16 cellular contexts compared by ENCODE assay signal in the genomic region with DNA sequence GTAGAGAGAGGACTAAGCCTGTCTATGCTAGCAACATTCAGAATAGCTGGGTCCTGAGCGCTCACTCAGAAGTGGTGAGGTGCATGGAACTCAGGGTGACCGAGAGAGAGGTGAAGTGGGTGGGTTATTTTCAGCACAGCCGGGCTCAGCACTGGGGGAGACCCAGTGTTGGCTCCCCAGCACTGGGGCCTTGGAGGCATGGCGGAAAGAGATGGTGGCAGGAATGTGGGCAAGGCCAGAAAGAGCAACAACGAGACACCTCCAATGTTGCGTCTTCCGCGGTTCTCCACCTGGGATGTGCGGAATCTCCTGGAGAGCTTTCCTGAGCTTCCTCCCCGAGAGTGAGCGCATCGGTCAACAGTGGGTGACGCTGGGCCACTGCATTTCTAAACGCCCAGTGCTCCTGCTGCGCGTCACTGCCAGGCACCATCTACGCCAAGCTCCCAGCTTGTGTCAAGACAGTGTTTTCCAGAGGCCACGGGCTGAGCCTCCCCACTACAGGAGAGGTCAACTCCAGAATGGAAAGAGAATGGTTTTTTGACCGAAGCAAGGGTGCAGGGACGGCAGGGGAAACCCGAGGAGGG.
DNase-seq lines count a peak whose midpoint lies in the region; ATAC-seq, FAIRE-seq and TF ChIP-seq lines count a peak whose summit lies in the region.
"Had no signal": no experiment of that assay in that cellular context is flagged by ENCODE, and none has a peak within 500 bp of the region (broad histone marks: within the 10 kb centered on the region; RNA-seq: fewer than 3 reads in every experiment).

No MANE protein-coding gene starts in this region.

- TF ChIP-seq CTCF in endodermal cell (conservative IDR thresholded peaks at IDR 0.05) (no peak), type B pancreatic cell (conservative IDR thresholded peaks at IDR 0.05) (no peak)

- H3K4me3 ChIP-seq in endodermal cell (ENCODE audit: low read length) (no peak overlapping the region), neuronal stem cell (ENCODE audit: low read length in 2 of 2) (no peak overlapping the region)
- H3K4me3 ChIP-seq: GM12878 had no signal

- H2AK5ac ChIP-seq in neuronal stem cell (ENCODE audit: low read depth, low read length) = no peak overlapping the region

- H2AFZ ChIP-seq in neuronal stem cell (ENCODE audit: low read length) = no peak overlapping the region

- H3K79me1 ChIP-seq in neuronal stem cell (ENCODE audit: low read depth, low read length) = no peaks in the 10 kb centered on the region

- H3K14ac ChIP-seq in neuronal stem cell (ENCODE audit: low read length) = no peak overlapping the region

- no peaks in the 10 kb centered on the region for H3K4me1 Mint-ChIP-seq in activated CD8-positive, alpha-beta memory T cell treated with anti-CD3 and anti-CD28 coated beads, Interleukin-2, amount 10 ng/mL, durations not matched to agents 7 days and 5 days
- H3K4me1 Mint-ChIP-seq in endodermal cell = peaks cover 9% of the 10 kb centered on the region
- H3K4me1 Mint-ChIP-seq in type B pancreatic cell (ENCODE audit: unreplicated experiment) = peaks cover 34% of the 10 kb centered on the region
- H3K4me1 Mint-ChIP-seq: CD4-positive, alpha-beta memory T cell had no signal

- H3K4me2 ChIP-seq in neuronal stem cell (ENCODE audit: insufficient read depth, low read length, poor library complexity, severe bottlenecking) = no peak overlapping the region

- H3K27ac ChIP-seq in endodermal cell (ENCODE audit: low read depth, low read length) (no peak overlapping the region), neuronal stem cell (replicated peaks; ENCODE audit: low read length) (no peak overlapping the region)
- H3K27ac ChIP-seq: C4-2B had no signal

- no peaks in the 10 kb centered on the region for H3K27me3 ChIP-seq in endodermal cell (ENCODE audit: control insufficient read depth, insufficient read depth, low read length, poor library complexity, severe bottlenecking)
- H3K27me3 ChIP-seq in neuronal stem cell (ENCODE audit: control insufficient read depth in 3 of 3, insufficient read depth in 3 of 3, low read depth in 1 of 3, low read length in 3 of 3) = no peaks in the 10 kb centered on the region
- H3K27me3 ChIP-seq: BE2C had no signal

- H3K36me3 Mint-ChIP-seq in activated CD8-positive, alpha-beta memory T cell treated with anti-CD3 and anti-CD28 coated beads, Interleukin-2, amount 10 ng/mL, durations not matched to agents 7 days and 5 days = no peaks in the 10 kb centered on the region
- H3K36me3 Mint-ChIP-seq in endodermal cell (ENCODE audit: low read depth) (no peaks in the 10 kb centered on the region), type B pancreatic cell (no peaks in the 10 kb centered on the region)

- no peaks in the 10 kb centered on the region for H3K9me3 ChIP-seq in endodermal cell (ENCODE audit: control insufficient read depth, low read length)
- H3K9me3 ChIP-seq in neuronal stem cell (replicated peaks in 1 of 2; ENCODE audit: control insufficient read depth in 2 of 2, insufficient read depth in 1 of 2, low read depth in 1 of 2, low read length in 2 of 2) = no peaks in the 10 kb centered on the region
- H3K9me3 ChIP-seq: BE2C had no signal

- no peaks in the 10 kb centered on the region for H3K9me3 Mint-ChIP-seq in activated CD8-positive, alpha-beta memory T cell treated with anti-CD3 and anti-CD28 coated beads, Interleukin-2, amount 10 ng/mL, durations not matched to agents 7 days and 5 days (ENCODE audit: low read depth)
- H3K9me3 Mint-ChIP-seq in endodermal cell = no peaks in the 10 kb centered on the region
- no peaks in the 10 kb centered on the region for H3K9me3 Mint-ChIP-seq in type B pancreatic cell
- H3K9me3 Mint-ChIP-seq: CD4-positive, alpha-beta memory T cell had no signal

- CTCF ChIA-PET in activated CD8-positive, alpha-beta memory T cell treated with anti-CD3 and anti-CD28 coated beads, Interleukin-2, amount 10 ng/mL, durations not matched to agents 7 days and 5 days (lab: Charles Lee) = no interaction called here

- H3K4ac ChIP-seq in neuronal stem cell (ENCODE audit: low read length) = no peak overlapping the region

- no peak overlapping the region for H3K4me3 Mint-ChIP-seq in activated CD8-positive, alpha-beta memory T cell treated with anti-CD3 and anti-CD28 coated beads, Interleukin-2, amount 10 ng/mL, durations not matched to agents 7 days and 5 days
- no peak overlapping the region for H3K4me3 Mint-ChIP-seq in endodermal cell
- no peak overlapping the region for H3K4me3 Mint-ChIP-seq in type B pancreatic cell
- H3K4me3 Mint-ChIP-seq: CD4-positive, alpha-beta memory T cell; HFFc6 had no signal

- H3K36me3 ChIP-seq in endodermal cell (ENCODE audit: control insufficient read depth, insufficient read depth, low read length) (no peaks in the 10 kb centered on the region), neuronal stem cell (replicated peaks in 1 of 2; ENCODE audit: control insufficient read depth in 2 of 2, insufficient read depth in 2 of 2, low read length in 2 of 2) (no peaks in the 10 kb centered on the region)
- H3K36me3 ChIP-seq: BE2C had no signal

- H3K23ac ChIP-seq in neuronal stem cell (ENCODE audit: low read depth, low read length, poor library complexity) = no peak overlapping the region

- WGBS in endodermal cell (ENCODE audit: insufficient coverage in 1 of 2, insufficient read length in 1 of 2), 2 experiments = 94 to 98% methylated on average over 16 to 21 of the region's 21 CpGs
- no CpG with 5 or more reads among the region's 21 CpGs for WGBS in neuronal stem cell (ENCODE audit: extremely low coverage in 2 of 2, insufficient read length in 2 of 2, insufficient replicate concordance in 1 of 2), 2 donors

- H2BK12ac ChIP-seq in neuronal stem cell (ENCODE audit: low read length) = no peak overlapping the region

- H3K27ac Mint-ChIP-seq in activated CD8-positive, alpha-beta memory T cell treated with anti-CD3 and anti-CD28 coated beads, Interleukin-2, amount 10 ng/mL, durations not matched to agents 7 days and 5 days = no peak overlapping the region
- H3K27ac Mint-ChIP-seq in endodermal cell = no peak overlapping the region
- no peak overlapping the region for H3K27ac Mint-ChIP-seq in type B pancreatic cell
- H3K27ac Mint-ChIP-seq: CD4-positive, alpha-beta memory T cell; HFFc6 had no signal

- no peak for FAIRE-seq in urothelium cell line (lab: Jason Lieb, UNC)
- FAIRE-seq: A204.1, GM12878, GM18507 had no signal

- peak; percentile 33 for DNase-seq in activated CD8-positive, alpha-beta memory T cell treated with anti-CD3 and anti-CD28 coated beads, Interleukin-2, amount 10 ng/mL, durations not matched to agents 7 days and 5 days
- peak; percentile 34 for DNase-seq in endodermal cell
- no peak for DNase-seq in neuronal stem cell (ENCODE audit: low spot score)
- DNase-seq in type B pancreatic cell (ENCODE audit: extremely low spot score, unreplicated experiment) = peak; percentile 49
- no peak for DNase-seq in NCI-H446 (lab: John Stamatoyannopoulos, UW)
- no peak for DNase-seq in urothelium cell line (ENCODE audit: low spot score)
- DNase-seq: BE2C; CD4-positive, alpha-beta memory T cell; DMS79; HCEC 1CT; HFFc6 had no signal

- peak overlapping the region; percentile 5 for H4K91ac ChIP-seq in neuronal stem cell (ENCODE audit: low read depth, low read length, poor library complexity)

- ATAC-seq in activated CD8-positive, alpha-beta memory T cell treated with anti-CD3 and anti-CD28 coated beads, Interleukin-2, amount 10 ng/mL, durations not matched to agents 7 days and 5 days = no peak
- no peak for ATAC-seq in HG02852 (IDR thresholded peaks at IDR 0.05; ENCODE audit: unreplicated experiment)
- ATAC-seq: GM12878 had no signal

- no peak overlapping the region for H2BK15ac ChIP-seq in neuronal stem cell (ENCODE audit: low read length)

- no peak overlapping the region for H2BK5ac ChIP-seq in neuronal stem cell (ENCODE audit: low read length)

- H3K4me1 ChIP-seq in endodermal cell (ENCODE audit: control insufficient read depth, insufficient read depth, low read length) = no peaks in the 10 kb centered on the region
- peaks cover 0 to 8% of the 10 kb centered on the region in 2 donors for H3K4me1 ChIP-seq in neuronal stem cell (ENCODE audit: control insufficient read depth in 2 of 2, insufficient read depth in 1 of 2, low read depth in 1 of 2, low read length in 2 of 2)

- peak overlapping the region; percentile 60 for H3K18ac ChIP-seq in neuronal stem cell (ENCODE audit: low read length)

- no peaks in the 10 kb centered on the region for H3K27me3 Mint-ChIP-seq in activated CD8-positive, alpha-beta memory T cell treated with anti-CD3 and anti-CD28 coated beads, Interleukin-2, amount 10 ng/mL, durations not matched to agents 7 days and 5 days
- H3K27me3 Mint-ChIP-seq in endodermal cell (ENCODE audit: insufficient read depth) = no peaks in the 10 kb centered on the region
- H3K27me3 Mint-ChIP-seq in type B pancreatic cell = no peaks in the 10 kb centered on the region
- H3K27me3 Mint-ChIP-seq: CD4-positive, alpha-beta memory T cell had no signal

- no peak overlapping the region for H2BK120ac ChIP-seq in neuronal stem cell (ENCODE audit: low read depth, low read length)

- no peak overlapping the region for H4K8ac ChIP-seq in neuronal stem cell (ENCODE audit: low read depth, low read length)

- H3K9ac ChIP-seq in endodermal cell (ENCODE audit: extremely low read depth, low read length, poor library complexity, severe bottlenecking) = no peak overlapping the region
- peak overlapping the region; percentile 1 for H3K9ac ChIP-seq in neuronal stem cell (ENCODE audit: low read depth, low read length, poor library complexity)

Comparison
In these comparisons a context has a peak if more than half of its experiments do, and no peak if none do; other contexts are left out.
1. DNase-seq: peak in activated CD8-positive, alpha-beta memory T cell treated with anti-CD3 and anti-CD28 coated beads, Interleukin-2, amount 10 ng/mL, durations not matched to agents 7 days and 5 days (single experiment), endodermal cell (single experiment) and type B pancreatic cell (single experiment); none in neuronal stem cell (single experiment), NCI-H446 (0 of 2) and urothelium cell line (single experiment).